Comparison of ENCODE assay signal across 8 cellular contexts in genomic region chr11:120952503-120953229, GRCh38.
DNase-seq lines count a peak whose midpoint lies in the region; ATAC-seq and TF ChIP-seq lines count a peak whose summit lies in the region.

No MANE protein-coding gene starts in this region.

- ATAC-seq in GM19023 (IDR thresholded peaks at IDR 0.05; ENCODE audit: unreplicated experiment) (peak; percentile 47), HG02973 (IDR thresholded peaks at IDR 0.05; ENCODE audit: unreplicated experiment) (no peak)

- H3K27me3 ChIP-seq in left ventricle myocardium inferior (ENCODE audit: low read depth) (peaks cover 23% of the 10 kb centered on the region), rectal smooth muscle tissue (ENCODE audit: control insufficient read depth, insufficient read depth, low read length) (peaks cover 2% of the 10 kb centered on the region)

- no peak overlapping the region for H3K27ac ChIP-seq in left ventricle myocardium inferior (replicated peaks)
- H3K27ac ChIP-seq in rectal smooth muscle tissue (ENCODE audit: low read depth, low read length): no peak overlapping the region

- peak; percentile 76 for TF ChIP-seq CTCF in left ventricle myocardium inferior (IDR thresholded peaks at IDR 0.05; ENCODE audit: borderline replicate concordance)

- DNase-seq in ACHN (peak; percentile 77), NCI-H1417 (lab: John Stamatoyannopoulos, UW) (peak; percentile 78 to 96 (median 93)), SW480 (ENCODE audit: low spot score) (peak; percentile 84), amniotic stem cell (lab: John Stamatoyannopoulos, UW) (peak; percentile 33), left ventricle myocardium inferior (peak; percentile 64)

- in situ Hi-C loops in ACHN (cut with HindIII; ENCODE audit: low pct_ligation_motif_present, low pct_unique_long_range_greater_than_20kb, low sequenced_read_pairs): no loop called here

- peak overlapping the region; percentile 44 for H3K4me3 ChIP-seq in left ventricle myocardium inferior
- peak overlapping the region; percentile 42 for H3K4me3 ChIP-seq in rectal smooth muscle tissue (ENCODE audit: low read length)

- no peak overlapping the region for H3K9ac ChIP-seq in rectal smooth muscle tissue (ENCODE audit: low read length)

- peaks cover 12% of the 10 kb centered on the region for H3K4me1 ChIP-seq in left ventricle myocardium inferior
- no peaks in the 10 kb centered on the region for H3K4me1 ChIP-seq in rectal smooth muscle tissue (ENCODE audit: control insufficient read depth, insufficient read depth, low read length)

- H3K36me3 ChIP-seq in left ventricle myocardium inferior: no peaks in the 10 kb centered on the region
- no peaks in the 10 kb centered on the region for H3K36me3 ChIP-seq in rectal smooth muscle tissue (ENCODE audit: control insufficient read depth, insufficient read depth, low read length)

- intact Hi-C loops in left ventricle myocardium inferior (cut with micrococcal nuclease): loop anchor here (10.0 kb wide), 1 partner anchor 438 kb away; the partner anchor contains the start of gene GRIK4

- no peaks in the 10 kb centered on the region for H3K9me3 ChIP-seq in left ventricle myocardium inferior (replicated peaks)

Comparison
In these comparisons a context has a peak if more than half of its experiments do, and no peak if none do; other contexts are left out.
1. DNase-seq: peak in every context shown above with its lines; median percentile 93 in NCI-H1417; 84 in SW480; 77 in ACHN; 64 in left ventricle myocardium inferior; 33 in amniotic stem cell.